Comparison of ENCODE assay signal across 15 cellular contexts in genomic region chr1:231278100-231278790, GRCh38. TPM values are rescaled to one million over a fixed set of nuclear protein-coding genes. Genes with fewer than 3 reads are reported as not detected.
A peak's percentile ranks its signal among the peaks of the same experiment; 100 is the strongest.
DNase-seq lines count a peak whose midpoint lies in the region; ATAC-seq and TF ChIP-seq lines count a peak whose summit lies in the region.
"Had no signal": no experiment of that assay in that cellular context is flagged by ENCODE, and none has a peak within 500 bp of the region (broad histone marks: within the 10 kb centered on the region; RNA-seq: fewer than 3 reads in every experiment).

No MANE protein-coding gene starts in this region.

- H3K9me3 Mint-ChIP-seq in activated naive CD4-positive, alpha-beta T cell treated with anti-CD3 and anti-CD28 coated beads, Interleukin-2, amount 50 U/mL, for 24 hours = no peaks in the 10 kb centered on the region
- H3K9me3 Mint-ChIP-seq in activated naive CD4-positive, alpha-beta T cell treated with anti-CD3 and anti-CD28 coated beads, Interleukin-2, amount 10 ng/mL, durations not matched to agents 7 days and 5 days = no peaks in the 10 kb centered on the region
- H3K9me3 Mint-ChIP-seq: activated CD4-positive, alpha-beta memory T cell treated with anti-CD3 and anti-CD28 coated beads for 36 hours had no signal

- peaks cover 13% of the 10 kb centered on the region for H3K4me1 Mint-ChIP-seq in activated naive CD4-positive, alpha-beta T cell treated with anti-CD3 and anti-CD28 coated beads, Interleukin-2, amount 50 U/mL, for 24 hours
- peaks cover 14% of the 10 kb centered on the region for H3K4me1 Mint-ChIP-seq in activated naive CD4-positive, alpha-beta T cell treated with anti-CD3 and anti-CD28 coated beads, Interleukin-2, amount 10 ng/mL, durations not matched to agents 7 days and 5 days

- no peaks in the 10 kb centered on the region for H3K9me3 ChIP-seq in PC-3 (ENCODE audit: low read length)
- H3K9me3 ChIP-seq in left ventricle myocardium inferior (replicated peaks) = no peaks in the 10 kb centered on the region
- no peaks in the 10 kb centered on the region for H3K9me3 ChIP-seq in stomach
- no peaks in the 10 kb centered on the region for H3K9me3 ChIP-seq in HAP-1
- H3K9me3 ChIP-seq: thoracic aorta had no signal

- no peaks in the 10 kb centered on the region for H3F3A ChIP-seq in PC-3 (ENCODE audit: low read length, unreplicated experiment)

- no peak overlapping the region for H3K4me2 ChIP-seq in PC-3 (ENCODE audit: low read length)

- H3K27ac Mint-ChIP-seq in activated naive CD4-positive, alpha-beta T cell treated with anti-CD3 and anti-CD28 coated beads, Interleukin-2, amount 50 U/mL, for 24 hours = peak overlapping the region; percentile 68
- no peak overlapping the region for H3K27ac Mint-ChIP-seq in activated naive CD4-positive, alpha-beta T cell treated with anti-CD3 and anti-CD28 coated beads, Interleukin-2, amount 10 ng/mL, durations not matched to agents 7 days and 5 days
- H3K27ac Mint-ChIP-seq: activated CD4-positive, alpha-beta memory T cell treated with anti-CD3 and anti-CD28 coated beads for 36 hours; activated T-cell treated with anti-CD3 and anti-CD28 coated beads, Interleukin-2, amount 50 U/mL, for 72 hours had no signal

- H3K36me3 ChIP-seq in PC-3 (ENCODE audit: low read depth, low read length) (peaks cover 31% of the 10 kb centered on the region), left ventricle myocardium inferior (peaks cover 41% of the 10 kb centered on the region), stomach (peaks cover 36 to 56% (median 51%) of the 10 kb centered on the region in 4 donors), HAP-1 (replicated peaks) (peaks cover 24% of the 10 kb centered on the region)

- TF ChIP-seq EP300 in stomach (IDR thresholded peaks at IDR 0.05) = no peak

- DNase-seq in activated naive CD4-positive, alpha-beta T cell treated with anti-CD3 and anti-CD28 coated beads, Interleukin-2, amount 10 ng/mL, durations not matched to agents 7 days and 5 days = no peak
- DNase-seq in PC-3 = no peak
- DNase-seq in left ventricle myocardium inferior = peak; percentile 71
- DNase-seq in stomach = peak; percentile 68
- DNase-seq in HAP-1 (ENCODE audit: low spot score in 2 of 2) = no peak
- DNase-seq in effector CD4-positive, alpha-beta T cell = no peak
- DNase-seq: activated CD4-positive, alpha-beta memory T cell treated with anti-CD3 and anti-CD28 coated beads for 36 hours; activated T-cell treated with anti-CD3 and anti-CD28 coated beads, Interleukin-2, amount 50 U/mL, for 72 hours; MM.1S; NCI-H2227 treated with DMSO at 0.1 percent for 48 hours; stimulated activated CD4-positive, alpha-beta T cell treated with anti-CD3 and anti-CD28 coated beads, Interleukin-1b, Interleukin-23, amount 100 ng/mL, for 48 hours had no signal

- no peak for TF ChIP-seq POLR2A in stomach (IDR thresholded peaks at IDR 0.05)

- H3K27ac ChIP-seq in PC-3 (ENCODE audit: low read length) (no peak overlapping the region), left ventricle myocardium inferior (replicated peaks) (peak overlapping the region; percentile 89), stomach (no peak overlapping the region)
- H3K27ac ChIP-seq: SK-N-MC, thoracic aorta had no signal

- no peak overlapping the region for H2AFZ ChIP-seq in PC-3 (ENCODE audit: low read length)

- TF ChIP-seq CTCF in PC-3 (conservative IDR thresholded peaks at IDR 0.05; ENCODE audit: low read depth, low read length) (no peak), left ventricle myocardium inferior (IDR thresholded peaks at IDR 0.05; ENCODE audit: borderline replicate concordance) (no peak), stomach (IDR thresholded peaks at IDR 0.05) (no peak)

- POLR2A ChIA-PET in PC-3 (lab: Charles Lee; ENCODE audit: unreplicated experiment) = no interaction called here

- H3K4me1 ChIP-seq in PC-3 (ENCODE audit: insufficient read depth, low read length) = no peaks in the 10 kb centered on the region
- peaks cover 40% of the 10 kb centered on the region for H3K4me1 ChIP-seq in left ventricle myocardium inferior
- H3K4me1 ChIP-seq in stomach = peaks cover 0 to 6% (median 0%) of the 10 kb centered on the region in 4 donors
- H3K4me1 ChIP-seq in HAP-1 = no peaks in the 10 kb centered on the region

- peaks cover 26% of the 10 kb centered on the region for H3K36me3 Mint-ChIP-seq in activated naive CD4-positive, alpha-beta T cell treated with anti-CD3 and anti-CD28 coated beads, Interleukin-2, amount 50 U/mL, for 24 hours
- peaks cover 33% of the 10 kb centered on the region for H3K36me3 Mint-ChIP-seq in activated naive CD4-positive, alpha-beta T cell treated with anti-CD3 and anti-CD28 coated beads, Interleukin-2, amount 10 ng/mL, durations not matched to agents 7 days and 5 days

- H3K9me2 ChIP-seq in PC-3 (replicated peaks; ENCODE audit: low read length) = no peaks in the 10 kb centered on the region

- ATAC-seq in PC-3 (peak; percentile 35; the same call in 1 of the 2 replicates), GM21723 (IDR thresholded peaks at IDR 0.05; ENCODE audit: unreplicated experiment) (no peak)
- ATAC-seq: activated T-cell treated with anti-CD3 and anti-CD28 coated beads, Interleukin-2, amount 50 U/mL, for 72 hours had no signal

- no TSS peak for BruUV-seq in PC-3 (replicated peaks; lab: Mats Ljungman, UMichigan)

- H4K20me1 ChIP-seq in PC-3 (ENCODE audit: low read length) = no peaks in the 10 kb centered on the region

- H3K27me3 ChIP-seq in PC-3 (ENCODE audit: low read length) (no peaks in the 10 kb centered on the region), left ventricle myocardium inferior (ENCODE audit: low read depth) (no peaks in the 10 kb centered on the region), stomach (no peaks in the 10 kb centered on the region), HAP-1 (ENCODE audit: low read depth) (no peaks in the 10 kb centered on the region)

- no peaks in the 10 kb centered on the region for H3K27me3 Mint-ChIP-seq in activated naive CD4-positive, alpha-beta T cell treated with anti-CD3 and anti-CD28 coated beads, Interleukin-2, amount 50 U/mL, for 24 hours
- no peaks in the 10 kb centered on the region for H3K27me3 Mint-ChIP-seq in activated naive CD4-positive, alpha-beta T cell treated with anti-CD3 and anti-CD28 coated beads, Interleukin-2, amount 10 ng/mL, durations not matched to agents 7 days and 5 days
- H3K27me3 Mint-ChIP-seq: activated CD4-positive, alpha-beta memory T cell treated with anti-CD3 and anti-CD28 coated beads for 36 hours had no signal

- 81 to 85% (median 83%) methylated on average over 9 of the region's 9 CpGs for WGBS in stomach, 5 donors

- no peaks in the 10 kb centered on the region for H3K79me2 ChIP-seq in PC-3 (ENCODE audit: low read length)

- intact Hi-C loops in PC-3 (cut with micrococcal nuclease) (no loop called here), left ventricle myocardium inferior (cut with micrococcal nuclease) (no loop called here), stomach (cut with DNase I; ENCODE audit: low total_unique reads) (no loop called here)

- in situ Hi-C loops in HAP-1 (cut with MboI; ENCODE audit: low sequenced_read_pairs) = no loop called here

- H3K4me3 ChIP-seq in PC-3 (ENCODE audit: low read length) (no peak overlapping the region), left ventricle myocardium inferior (no peak overlapping the region), stomach (no peak overlapping the region), HAP-1 (no peak overlapping the region)
- H3K4me3 ChIP-seq: SK-N-MC, thoracic aorta had no signal

- CTCF ChIA-PET in activated naive CD4-positive, alpha-beta T cell treated with anti-CD3 and anti-CD28 coated beads, Interleukin-2, amount 10 ng/mL, durations not matched to agents 7 days and 5 days (lab: Charles Lee) = interaction anchor here (1.1 kb wide), 1 partner anchor 37 kb away, joined by 3 read pairs; no protein-coding TSS in a partner anchor
- CTCF ChIA-PET in PC-3 (lab: Charles Lee) = no interaction called here

- H3K4me3 Mint-ChIP-seq in activated naive CD4-positive, alpha-beta T cell treated with anti-CD3 and anti-CD28 coated beads, Interleukin-2, amount 50 U/mL, for 24 hours = no peak overlapping the region
- H3K4me3 Mint-ChIP-seq in activated naive CD4-positive, alpha-beta T cell treated with anti-CD3 and anti-CD28 coated beads, Interleukin-2, amount 10 ng/mL, durations not matched to agents 7 days and 5 days = no peak overlapping the region
- H3K4me3 Mint-ChIP-seq: activated CD4-positive, alpha-beta memory T cell treated with anti-CD3 and anti-CD28 coated beads for 36 hours; activated T-cell treated with anti-CD3 and anti-CD28 coated beads, Interleukin-2, amount 50 U/mL, for 72 hours had no signal

- H3K9ac ChIP-seq in PC-3 (ENCODE audit: low read length) = no peak overlapping the region

RNA-seq across cellular contexts. Expression of gene GNPAT, which starts 37.2 kb away (rescaled TPM):
- total RNA-seq in PC-3 (2014; rRNA removed) (40.5 and 45.8 TPM in 2 replicates), left ventricle myocardium inferior (56.7 TPM), stomach (10 to 100 TPM; 35.9 to 76.8 (median 44.9) TPM)
- polyA plus RNA-seq in stomach = 10 to 100 TPM; 41.8 to 46.6 (median 45.0) TPM

RNA-seq across cellular contexts. Expression of gene EXOC8, which starts 59.4 kb away (rescaled TPM):
- 14.0 and 14.9 TPM in 2 replicates for total RNA-seq in PC-3 (2014; rRNA removed)
- total RNA-seq in left ventricle myocardium inferior = 12.2 TPM
- 10 to 100 TPM in 3 of 5 donors, 1 to 10 TPM in 2; 6.7 to 21.8 (median 14.5) TPM for total RNA-seq in stomach
- 1 to 10 TPM; 1.8 to 3.1 (median 2.4) TPM for polyA plus RNA-seq in stomach

RNA-seq across cellular contexts. Expression of gene SPRTN, which starts 59.8 kb away (rescaled TPM):
- 17.1 and 27.8 TPM in 2 replicates for total RNA-seq in PC-3 (2014; rRNA removed)
- total RNA-seq in left ventricle myocardium inferior = 7.4 TPM
- total RNA-seq in stomach = 10 to 100 TPM; 11.6 to 62.5 (median 25.8) TPM
- polyA plus RNA-seq in stomach = 1 to 10 TPM; 3.2 to 4.3 (median 3.9) TPM

Comparison
In these comparisons a context has a peak if more than half of its experiments do, and no peak if none do; other contexts are left out.
1. DNase-seq: peak in left ventricle myocardium inferior (single experiment) and stomach (single experiment); none in activated naive CD4-positive, alpha-beta T cell treated with anti-CD3 and anti-CD28 coated beads, Interleukin-2, amount 10 ng/mL, durations not matched to agents 7 days and 5 days (single experiment), PC-3 (single experiment), HAP-1 (0 of 2) and effector CD4-positive, alpha-beta T cell (single experiment).